13 cellular contexts compared by ENCODE assay signal in the genomic region with DNA sequence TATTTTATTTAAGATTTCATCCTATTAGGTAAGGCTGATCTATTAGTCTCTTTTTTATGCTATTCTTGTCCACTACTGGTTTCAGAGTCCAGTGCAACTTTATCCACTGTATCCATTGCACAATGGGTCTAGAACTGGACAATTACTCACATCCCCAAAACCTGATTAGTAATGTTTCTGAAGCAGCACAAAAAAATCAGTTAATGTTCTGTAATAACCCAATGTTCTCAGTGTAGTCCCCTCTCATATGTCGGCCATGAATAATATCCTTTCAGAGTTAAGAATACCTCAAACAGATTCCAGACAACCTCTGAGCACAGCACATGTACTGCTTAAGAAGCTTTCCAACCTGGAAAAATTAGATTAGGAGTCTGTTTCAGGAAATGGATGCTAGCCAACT. TPM values are rescaled to one million over a fixed set of nuclear protein-coding genes. Genes with fewer than 3 reads are reported as not detected.
DNase-seq lines count a peak whose midpoint lies in the region; ATAC-seq lines count a peak whose summit lies in the region.
"Had no signal": no experiment of that assay in that cellular context is flagged by ENCODE, and none has a peak within 500 bp of the region (broad histone marks: within the 10 kb centered on the region; RNA-seq: fewer than 3 reads in every experiment).

No MANE protein-coding gene starts in this region.

- H3K36me3 ChIP-seq in skeletal muscle satellite cell (ENCODE audit: insufficient read depth, low read length), result no peaks in the 10 kb centered on the region
- H3K36me3 ChIP-seq: HAP-1 had no signal

- DNase-seq in LHCN-M2 (ENCODE audit: low read depth) (peak; percentile 47), left lobe of liver (ENCODE audit: low spot score) (no peak), RKO (ENCODE audit: low spot score) (no peak), activated gamma-delta T cell treated with Interleukin-2 at 50 U/mL for 16 hours (no peak)
- no peak for DNase-seq in central memory CD8-positive, alpha-beta T cell (ENCODE audit: low spot score in 2 of 2)
- DNase-seq: activated CD8-positive, alpha-beta memory T cell treated with anti-CD3 and anti-CD28 coated beads, Interleukin-2, amount 10 ng/mL, durations not matched to agents 7 days and 5 days; amniotic stem cell; erythroblast had no signal

- peaks cover 2% of the 10 kb centered on the region for H3K27me3 ChIP-seq in skeletal muscle satellite cell (ENCODE audit: control insufficient read depth, insufficient read depth, low read length)

- H3K27me3 Mint-ChIP-seq in central memory CD8-positive, alpha-beta T cell, result no peaks in the 10 kb centered on the region
- H3K27me3 Mint-ChIP-seq: activated CD8-positive, alpha-beta memory T cell treated with anti-CD3 and anti-CD28 coated beads, Interleukin-2, amount 10 ng/mL, durations not matched to agents 7 days and 5 days had no signal

- H3K27ac Mint-ChIP-seq in central memory CD8-positive, alpha-beta T cell (ENCODE audit: low read depth), result peak overlapping the region; percentile 84
- H3K27ac Mint-ChIP-seq: T-helper 2 cell treated with Interferon-gamma antibody and Interleukin-4, amounts not matched to agents 5 μg/mL and 100 μg/mL, for 36 hours had no signal

- H3K9ac ChIP-seq in skeletal muscle satellite cell (ENCODE audit: low read depth, low read length), result no peak overlapping the region
- H3K9ac ChIP-seq: KMS-11 had no signal

- no peak overlapping the region for H3K4me3 ChIP-seq in skeletal muscle satellite cell (ENCODE audit: low read length)
- H3K4me3 ChIP-seq: HAP-1 had no signal

- no peaks in the 10 kb centered on the region for H3K9me3 Mint-ChIP-seq in central memory CD8-positive, alpha-beta T cell
- H3K9me3 Mint-ChIP-seq: T-helper 2 cell treated with Interferon-gamma antibody and Interleukin-4, amounts not matched to agents 5 μg/mL and 100 μg/mL, for 36 hours had no signal

- peak overlapping the region; percentile 50 for H3K4me2 ChIP-seq in skeletal muscle satellite cell (ENCODE audit: low read length)
- H3K4me2 ChIP-seq: KMS-11 had no signal

- ATAC-seq in central memory CD8-positive, alpha-beta T cell (replicated peaks; ENCODE audit: extremely low read depth, poor library complexity, severe bottlenecking), result no peak
- peak; percentile 37 for ATAC-seq in left lobe of liver
- ATAC-seq in activated CD4-positive, CD25-positive, alpha-beta regulatory T cell treated with anti-CD3 and anti-CD28 coated beads, Interleukin-2, amount 50 U/mL, for 24 hours, result no peak
- ATAC-seq: activated CD8-positive, alpha-beta memory T cell treated with anti-CD3 and anti-CD28 coated beads, Interleukin-2, amount 10 ng/mL, durations not matched to agents 7 days and 5 days had no signal

- H3K9me3 ChIP-seq in skeletal muscle satellite cell (replicated peaks; ENCODE audit: low read length), result no peaks in the 10 kb centered on the region
- H3K9me3 ChIP-seq: HAP-1 had no signal

- peaks cover 12% of the 10 kb centered on the region for H3K4me1 ChIP-seq in skeletal muscle satellite cell (ENCODE audit: control insufficient read depth, insufficient read depth, low read length)

- H3K36me3 Mint-ChIP-seq in central memory CD8-positive, alpha-beta T cell (ENCODE audit: insufficient read depth), result peaks cover 4% of the 10 kb centered on the region

- H3K4me1 Mint-ChIP-seq in central memory CD8-positive, alpha-beta T cell, result peaks cover 78% of the 10 kb centered on the region

- H3K4me3 Mint-ChIP-seq in central memory CD8-positive, alpha-beta T cell, result no peak overlapping the region
- H3K4me3 Mint-ChIP-seq: activated CD8-positive, alpha-beta memory T cell treated with anti-CD3 and anti-CD28 coated beads, Interleukin-2, amount 10 ng/mL, durations not matched to agents 7 days and 5 days; T-helper 2 cell treated with Interferon-gamma antibody and Interleukin-4, amounts not matched to agents 5 μg/mL and 100 μg/mL, for 36 hours had no signal

RNA-seq across cellular contexts. Expression of gene MGAT4A, which starts 29.7 kb away (rescaled TPM):
- 0.17 TPM in 1 of 2 replicates, not detected in the other for total RNA-seq in LHCN-M2 (2014; rRNA removed)
- not detected for polyA plus RNA-seq in LHCN-M2 (2012)
- 6.9 TPM for total RNA-seq in left lobe of liver
- total RNA-seq in skeletal muscle satellite cell (2012; rRNA removed), result 0.22 TPM in 1 of 2 replicates, not detected in the other
